In genomic region chr13:49064459-49064858, GRCh38 we compare ENCODE assay signal across 1 cellular context.
TF ChIP-seq lines count a peak whose summit lies in the region.

No MANE protein-coding gene starts in this region.

TF ChIP-seq in HepG2, 621 proteins besides CTCF, POLR2A, EP300 and RAD21 (continued from another document):
- TF ChIP-seq MYPOP (CRISPR knock-in tag; IDR thresholded peaks at IDR 0.05): no peak
- no peak for TF ChIP-seq ZNF781 (CRISPR knock-in tag; IDR thresholded peaks at IDR 0.05; ENCODE audit: borderline replicate concordance, not compliant biosample characterization)
